In the genomic region with DNA sequence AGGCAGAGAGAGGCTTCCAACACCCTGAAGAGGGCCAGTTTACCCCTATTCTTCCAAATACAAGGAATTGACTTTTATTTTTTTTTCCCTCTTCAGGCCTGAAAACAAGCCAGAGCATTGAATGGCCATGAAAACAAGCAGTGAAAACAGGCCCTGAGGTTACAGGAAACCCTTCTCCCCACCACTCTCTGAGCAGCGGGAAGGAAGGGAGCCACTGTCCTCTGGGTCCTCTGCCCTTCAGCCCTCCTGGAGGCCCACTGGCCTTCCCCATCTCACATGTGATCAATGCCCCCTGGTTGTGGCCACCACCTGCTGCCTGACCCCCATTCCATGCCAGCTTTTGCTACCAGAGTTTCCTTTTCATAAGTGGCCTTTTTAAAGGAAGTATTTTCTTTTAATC, we compare ENCODE assay signal across 2 cellular contexts.
TF ChIP-seq lines count a peak whose summit lies in the region.

No MANE protein-coding gene starts in this region.

TF ChIP-seq in SK-N-SH, 30 proteins besides CTCF, POLR2A, EP300 and RAD21:
- TF ChIP-seq NRF1 (IDR thresholded peaks at IDR 0.05; ENCODE audit: low read depth, low read length) (no peak), PBX3 (IDR thresholded peaks at IDR 0.05) (no peak), FOXJ3 (CRISPR knock-in tag; IDR thresholded peaks at IDR 0.05) (no peak), IRF3 (IDR thresholded peaks at IDR 0.05; ENCODE audit: low read depth, low read length) (no peak), RFX5 (IDR thresholded peaks at IDR 0.05; ENCODE audit: low read length) (no peak), USF1 (IDR thresholded peaks at IDR 0.05; ENCODE audit: borderline replicate concordance, low read depth) (no peak), USF2 (IDR thresholded peaks at IDR 0.05; ENCODE audit: borderline replicate concordance, low read depth, low read length) (no peak), MXI1 (IDR thresholded peaks at IDR 0.05; ENCODE audit: low read depth, low read length) (no peak), NFIC (IDR thresholded peaks at IDR 0.05; ENCODE audit: borderline replicate concordance) (no peak), TCF12 (IDR thresholded peaks at IDR 0.05) (no peak), SMC3 (IDR thresholded peaks at IDR 0.05; ENCODE audit: low read depth, low read length) (no peak), RCOR1 (IDR thresholded peaks at IDR 0.05; ENCODE audit: low read length) (no peak), YY1 (IDR thresholded peaks at IDR 0.05; ENCODE audit: low read depth) (no peak), TAF1 (IDR thresholded peaks at IDR 0.05; ENCODE audit: borderline replicate concordance, low read depth, low read length) (no peak), FOXM1 (IDR thresholded peaks at IDR 0.05; ENCODE audit: low read depth) (no peak), FOSL2 (IDR thresholded peaks at IDR 0.05; ENCODE audit: borderline replicate concordance, low read depth) (no peak)
- TF ChIP-seq, protein P1, sequence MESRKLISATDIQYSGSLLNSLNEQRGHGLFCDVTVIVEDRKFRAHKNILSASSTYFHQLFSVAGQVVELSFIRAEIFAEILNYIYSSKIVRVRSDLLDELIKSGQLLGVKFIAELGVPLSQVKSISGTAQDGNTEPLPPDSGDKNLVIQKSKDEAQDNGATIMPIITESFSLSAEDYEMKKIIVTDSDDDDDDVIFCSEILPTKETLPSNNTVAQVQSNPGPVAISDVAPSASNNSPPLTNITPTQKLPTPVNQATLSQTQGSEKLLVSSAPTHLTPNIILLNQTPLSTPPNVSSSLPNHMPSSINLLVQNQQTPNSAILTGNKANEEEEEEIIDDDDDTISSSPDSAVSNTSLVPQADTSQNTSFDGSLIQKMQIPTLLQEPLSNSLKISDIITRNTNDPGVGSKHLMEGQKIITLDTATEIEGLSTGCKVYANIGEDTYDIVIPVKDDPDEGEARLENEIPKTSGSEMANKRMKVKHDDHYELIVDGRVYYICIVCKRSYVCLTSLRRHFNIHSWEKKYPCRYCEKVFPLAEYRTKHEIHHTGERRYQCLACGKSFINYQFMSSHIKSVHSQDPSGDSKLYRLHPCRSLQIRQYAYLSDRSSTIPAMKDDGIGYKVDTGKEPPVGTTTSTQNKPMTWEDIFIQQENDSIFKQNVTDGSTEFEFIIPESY (IDR thresholded peaks at IDR 0.05; ENCODE audit: borderline replicate concordance, low read depth) = no peak

TF ChIP-seq in SK-N-SH treated with all-trans-retinoic acid at 6 μM for 48 hours, 23 proteins besides CTCF, POLR2A, EP300 and RAD21:
- TF ChIP-seq BACH2 (CRISPR knock-in tag; IDR thresholded peaks at IDR 0.05; ENCODE audit: borderline replicate concordance) (no peak), ZC3H10 (CRISPR knock-in tag; IDR thresholded peaks at IDR 0.05) (no peak), ESRRG (CRISPR knock-in tag; IDR thresholded peaks at IDR 0.05) (no peak), POU6F1 (CRISPR knock-in tag; IDR thresholded peaks at IDR 0.05; ENCODE audit: borderline replicate concordance, low read depth) (no peak), GLIS3 (CRISPR knock-in tag; IDR thresholded peaks at IDR 0.05) (no peak), SNAI2 (CRISPR knock-in tag; IDR thresholded peaks at IDR 0.05) (no peak), ZFP30 (CRISPR knock-in tag; IDR thresholded peaks at IDR 0.05) (no peak), ARNTL (CRISPR knock-in tag; IDR thresholded peaks at IDR 0.05; ENCODE audit: borderline replicate concordance, low read depth) (no peak), ZFP3 (CRISPR knock-in tag; IDR thresholded peaks at IDR 0.05) (no peak), ZNF8 (CRISPR knock-in tag; IDR thresholded peaks at IDR 0.05) (no peak), PPARA (CRISPR knock-in tag; IDR thresholded peaks at IDR 0.05; ENCODE audit: borderline replicate concordance) (no peak), TOX (CRISPR knock-in tag; IDR thresholded peaks at IDR 0.05; ENCODE audit: borderline replicate concordance) (no peak), ISL1 (CRISPR knock-in tag; IDR thresholded peaks at IDR 0.05) (no peak), CSDC2 (CRISPR knock-in tag; IDR thresholded peaks at IDR 0.05) (no peak), PATZ1 (CRISPR knock-in tag; IDR thresholded peaks at IDR 0.05; ENCODE audit: borderline replicate concordance) (no peak), CREB5 (CRISPR knock-in tag; IDR thresholded peaks at IDR 0.05; ENCODE audit: low read depth) (no peak)
- TF ChIP-seq, protein P2, sequence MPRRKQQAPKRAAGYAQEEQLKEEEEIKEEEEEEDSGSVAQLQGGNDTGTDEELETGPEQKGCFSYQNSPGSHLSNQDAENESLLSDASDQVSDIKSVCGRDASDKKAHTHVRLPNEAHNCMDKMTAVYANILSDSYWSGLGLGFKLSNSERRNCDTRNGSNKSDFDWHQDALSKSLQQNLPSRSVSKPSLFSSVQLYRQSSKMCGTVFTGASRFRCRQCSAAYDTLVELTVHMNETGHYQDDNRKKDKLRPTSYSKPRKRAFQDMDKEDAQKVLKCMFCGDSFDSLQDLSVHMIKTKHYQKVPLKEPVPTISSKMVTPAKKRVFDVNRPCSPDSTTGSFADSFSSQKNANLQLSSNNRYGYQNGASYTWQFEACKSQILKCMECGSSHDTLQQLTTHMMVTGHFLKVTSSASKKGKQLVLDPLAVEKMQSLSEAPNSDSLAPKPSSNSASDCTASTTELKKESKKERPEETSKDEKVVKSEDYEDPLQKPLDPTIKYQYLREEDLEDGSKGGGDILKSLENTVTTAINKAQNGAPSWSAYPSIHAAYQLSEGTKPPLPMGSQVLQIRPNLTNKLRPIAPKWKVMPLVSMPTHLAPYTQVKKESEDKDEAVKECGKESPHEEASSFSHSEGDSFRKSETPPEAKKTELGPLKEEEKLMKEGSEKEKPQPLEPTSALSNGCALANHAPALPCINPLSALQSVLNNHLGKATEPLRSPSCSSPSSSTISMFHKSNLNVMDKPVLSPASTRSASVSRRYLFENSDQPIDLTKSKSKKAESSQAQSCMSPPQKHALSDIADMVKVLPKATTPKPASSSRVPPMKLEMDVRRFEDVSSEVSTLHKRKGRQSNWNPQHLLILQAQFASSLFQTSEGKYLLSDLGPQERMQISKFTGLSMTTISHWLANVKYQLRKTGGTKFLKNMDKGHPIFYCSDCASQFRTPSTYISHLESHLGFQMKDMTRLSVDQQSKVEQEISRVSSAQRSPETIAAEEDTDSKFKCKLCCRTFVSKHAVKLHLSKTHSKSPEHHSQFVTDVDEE (CRISPR knock-in tag; IDR thresholded peaks at IDR 0.05) = no peak
- TF ChIP-seq, protein P3, sequence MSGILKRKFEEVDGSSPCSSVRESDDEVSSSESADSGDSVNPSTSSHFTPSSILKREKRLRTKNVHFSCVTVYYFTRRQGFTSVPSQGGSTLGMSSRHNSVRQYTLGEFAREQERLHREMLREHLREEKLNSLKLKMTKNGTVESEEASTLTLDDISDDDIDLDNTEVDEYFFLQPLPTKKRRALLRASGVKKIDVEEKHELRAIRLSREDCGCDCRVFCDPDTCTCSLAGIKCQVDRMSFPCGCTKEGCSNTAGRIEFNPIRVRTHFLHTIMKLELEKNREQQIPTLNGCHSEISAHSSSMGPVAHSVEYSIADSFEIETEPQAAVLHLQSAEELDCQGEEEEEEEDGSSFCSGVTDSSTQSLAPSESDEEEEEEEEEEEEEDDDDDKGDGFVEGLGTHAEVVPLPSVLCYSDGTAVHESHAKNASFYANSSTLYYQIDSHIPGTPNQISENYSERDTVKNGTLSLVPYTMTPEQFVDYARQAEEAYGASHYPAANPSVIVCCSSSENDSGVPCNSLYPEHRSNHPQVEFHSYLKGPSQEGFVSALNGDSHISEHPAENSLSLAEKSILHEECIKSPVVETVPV (CRISPR knock-in tag; IDR thresholded peaks at IDR 0.05) = no peak
